In genomic region chr17:60142872-60143499, GRCh38 we compare ENCODE assay signal across 8 cellular contexts. TPM values are rescaled to one million over a fixed set of nuclear protein-coding genes. Genes with fewer than 3 reads are reported as not detected.
DNase-seq lines count a peak whose midpoint lies in the region; ATAC-seq and TF ChIP-seq lines count a peak whose summit lies in the region.

No MANE protein-coding gene starts in this region.

- 0 out of 2 replicates have a peak overlapping the region, but pooled peaks have one; percentile 2 for H3K9ac ChIP-seq in DND-41 (ENCODE audit: low read depth, low read length)

- H3K4me2 ChIP-seq in DND-41 (ENCODE audit: insufficient read depth, low read length): peak overlapping the region; percentile 51

- CTCF ChIA-PET in activated CD4-positive, alpha-beta T cell treated with anti-CD3 and anti-CD28 coated beads, Interleukin-2, amount 10 ng/mL, durations not matched to agents 7 days and 5 days (lab: Charles Lee): interaction anchor here (0.6 to 1.4 kb wide), 5 partner anchors 9 to 1462 kb away, joined by 3 to 9 read pairs (median 3); no protein-coding TSS in a partner anchor

- H3K27me3 Mint-ChIP-seq in activated CD4-positive, alpha-beta T cell treated with anti-CD3 and anti-CD28 coated beads, Interleukin-2, amount 10 ng/mL, durations not matched to agents 7 days and 5 days: peaks cover 92% of the 10 kb centered on the region

- H3K9me3 ChIP-seq in DND-41 (ENCODE audit: insufficient read depth, low read length, severe bottlenecking): no peaks in the 10 kb centered on the region
- no peaks in the 10 kb centered on the region for H3K9me3 ChIP-seq in right lobe of liver

- no peak overlapping the region for H3K27ac Mint-ChIP-seq in activated CD4-positive, alpha-beta T cell treated with anti-CD3 and anti-CD28 coated beads, Interleukin-2, amount 10 ng/mL, durations not matched to agents 7 days and 5 days

- no peak overlapping the region for H3K4me3 Mint-ChIP-seq in activated CD4-positive, alpha-beta T cell treated with anti-CD3 and anti-CD28 coated beads, Interleukin-2, amount 10 ng/mL, durations not matched to agents 7 days and 5 days

- no peak overlapping the region for H3K27ac ChIP-seq in DND-41 (ENCODE audit: low read length)
- peak overlapping the region in 4 of 59 donors; percentile 2 to 60 (median 49) for H3K27ac ChIP-seq in dorsolateral prefrontal cortex
- H3K27ac ChIP-seq in right lobe of liver: no peak overlapping the region

- H3K36me3 ChIP-seq in DND-41 (ENCODE audit: insufficient read depth, low read length): no peaks in the 10 kb centered on the region
- no peaks in the 10 kb centered on the region for H3K36me3 ChIP-seq in right lobe of liver

- peaks cover 13% of the 10 kb centered on the region for H3K4me1 ChIP-seq in DND-41 (ENCODE audit: insufficient read depth, low read length)
- peaks cover 0 to 21% (median 5%) of the 10 kb centered on the region in 4 donors for H3K4me1 ChIP-seq in right lobe of liver

- peaks cover 26% of the 10 kb centered on the region for H3K4me1 Mint-ChIP-seq in activated CD4-positive, alpha-beta T cell treated with anti-CD3 and anti-CD28 coated beads, Interleukin-2, amount 10 ng/mL, durations not matched to agents 7 days and 5 days

- intact Hi-C loops in dorsolateral prefrontal cortex (cut with DNase I): loop anchor here in 1 of 2 donors (2.0 to 10.0 kb wide), 2 partner anchors 28 to 292 kb away; no protein-coding TSS in a partner anchor
- intact Hi-C loops in right lobe of liver (cut with DNase I): loop anchor here (10.0 kb wide), 1 partner anchor 292 kb away; no protein-coding TSS in a partner anchor

- TF ChIP-seq POLR2A in right lobe of liver (IDR thresholded peaks at IDR 0.05): no peak

- no peaks in the 10 kb centered on the region for H4K20me1 ChIP-seq in DND-41 (ENCODE audit: insufficient read depth, low read length)

- peak overlapping the region; percentile 62 for H2AFZ ChIP-seq in DND-41 (ENCODE audit: low read depth, low read length)

- POLR2A ChIA-PET in activated CD4-positive, alpha-beta T cell treated with anti-CD3 and anti-CD28 coated beads, Interleukin-2, amount 10 ng/mL, durations not matched to agents 7 days and 5 days (lab: Charles Lee): no interaction called here

- ATAC-seq in DND-41 (ENCODE audit: insufficient read depth, low read depth) (peak; percentile 95), right lobe of liver (peak; percentile 81 to 89 (median 86)), HG02970 (IDR thresholded peaks at IDR 0.05; ENCODE audit: low FRiP score, unreplicated experiment) (no peak)

- WGBS in right lobe of liver (ENCODE audit: insufficient coverage, low coverage, low lambda C conversion rate, missing lambda C conversion rate): 4% methylated on average over 10 of the region's 10 CpGs

- no peaks in the 10 kb centered on the region for H3K9me3 Mint-ChIP-seq in activated CD4-positive, alpha-beta T cell treated with anti-CD3 and anti-CD28 coated beads, Interleukin-2, amount 10 ng/mL, durations not matched to agents 7 days and 5 days

- H3K4me3 ChIP-seq in DND-41 (ENCODE audit: low read depth in 1 of 2, low read length in 2 of 2) (peak overlapping the region in 1 of 2 experiments; percentile 13; a peak in 1 of 4 replicates), dorsolateral prefrontal cortex (peak overlapping the region in 25 of 59 donors; percentile 5 to 49 (median 30)), right lobe of liver (no peak overlapping the region)

- H3K27me3 ChIP-seq in DND-41 (ENCODE audit: insufficient read depth, low read length, poor library complexity): peaks cover 5% of the 10 kb centered on the region
- H3K27me3 ChIP-seq in dorsolateral prefrontal cortex: peaks cover 0 to 54% (median 33%) of the 10 kb centered on the region in 45 donors
- peaks cover 8% of the 10 kb centered on the region in 2 donors for H3K27me3 ChIP-seq in right lobe of liver

- no peaks in the 10 kb centered on the region for H3K79me2 ChIP-seq in DND-41 (ENCODE audit: insufficient read depth, low read length)

- no peaks in the 10 kb centered on the region for H3K36me3 Mint-ChIP-seq in activated CD4-positive, alpha-beta T cell treated with anti-CD3 and anti-CD28 coated beads, Interleukin-2, amount 10 ng/mL, durations not matched to agents 7 days and 5 days (ENCODE audit: low read depth)

- DNase-seq in DND-41 (peak; percentile 86), HK-2 (ENCODE audit: unreplicated experiment) (peak; percentile 86), NCI-H748 (lab: John Stamatoyannopoulos, UW; ENCODE audit: unreplicated experiment) (peak; percentile 89), dorsolateral prefrontal cortex (peak; percentile 67 to 90 (median 85)), right lobe of liver (peak; percentile 82 to 87 (median 87))
- peak; percentile 88 for DNase-seq in activated CD4-positive, alpha-beta T cell treated with anti-CD3 and anti-CD28 coated beads, Interleukin-2, amount 10 ng/mL, durations not matched to agents 7 days and 5 days
- DNase-seq in stimulated activated CD4-positive, alpha-beta T cell treated with anti-CD3 and anti-CD28 coated beads, Interleukin-4, amount 100 ng/mL, for 48 hours (ENCODE audit: low read depth in 2 of 2): peak; percentile 74 to 81

- TF ChIP-seq CTCF in DND-41 (IDR thresholded peaks at IDR 0.05; ENCODE audit: borderline replicate concordance, extremely low read depth, low read length, poor library complexity, severe bottlenecking) (peak; percentile 94), dorsolateral prefrontal cortex (IDR thresholded peaks at IDR 0.05 in 54 of 56, conservative IDR thresholded peaks at IDR 0.05 in 2 of 56; ENCODE audit: low read depth in 1 of 56, partially characterized antibody in 56 of 56) (peak; percentile 39 to 88 (median 79)), right lobe of liver (IDR thresholded peaks at IDR 0.05) (peak; percentile 53 to 74 (median 71))

RNA-seq across cellular contexts. Expression of gene CA4, which starts 6.8 kb away (rescaled TPM):
- not detected for total RNA-seq in activated CD4-positive, alpha-beta T cell treated with anti-CD3 and anti-CD28 coated beads, Interleukin-2, amount 10 ng/mL, durations not matched to agents 7 days and 5 days
- total RNA-seq in dorsolateral prefrontal cortex (10 to 100 TPM in 117 of 120 experiments, 1 to 10 TPM in 3; 2.1 to 56.7 (median 22.2) TPM), right lobe of liver (under 1 TPM in 3 of 6 experiments, not detected in 3; 0.33 to 0.37 (median 0.35) TPM)
